ENCODE assay signal across 22 cellular contexts in the genomic region with DNA sequence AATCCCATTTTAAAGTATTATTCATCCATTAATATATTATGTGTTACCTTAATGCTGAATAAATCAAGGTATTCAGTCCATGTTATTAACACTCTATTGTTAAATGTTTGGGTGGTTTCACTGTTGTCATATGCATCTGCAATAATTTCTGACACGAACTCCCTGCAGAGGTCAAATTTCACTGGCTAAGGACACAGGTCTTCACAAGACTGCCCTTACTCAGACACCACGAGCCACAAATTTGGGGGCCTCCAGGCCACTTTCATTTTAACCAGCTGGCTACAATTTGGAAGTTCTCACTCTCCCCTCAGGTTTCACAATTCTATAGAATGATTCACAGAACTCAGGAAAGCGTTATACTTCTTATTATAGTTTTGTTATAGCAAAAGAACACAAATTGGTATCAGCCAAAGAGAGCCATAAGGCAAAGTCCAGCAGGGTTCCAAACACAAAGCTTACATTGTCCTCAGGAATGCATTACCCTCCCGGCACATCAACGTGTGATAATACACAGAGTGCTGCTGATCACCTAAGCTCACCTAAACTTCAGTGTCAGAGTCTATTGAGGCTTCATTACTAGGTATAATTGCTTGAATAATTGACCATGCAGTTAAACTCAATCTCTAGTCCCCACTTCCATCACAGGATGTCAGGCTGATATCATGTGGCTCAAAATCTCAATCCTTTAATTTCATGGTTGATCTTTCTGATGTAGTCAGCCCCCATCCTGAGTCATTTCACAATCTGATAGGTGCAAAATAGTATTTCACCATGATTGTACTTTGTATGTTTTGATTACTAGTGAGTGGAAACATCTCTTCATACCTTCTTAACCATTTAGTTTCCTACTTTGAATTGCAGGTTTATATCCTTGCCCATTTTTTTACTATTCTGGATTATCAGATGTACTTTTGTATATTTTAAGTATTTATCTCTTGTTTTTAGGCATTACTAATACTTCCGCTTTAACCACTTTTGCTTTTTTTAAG.
"Had no signal": no experiment of that assay in that cellular context is flagged by ENCODE, and none has a peak within 500 bp of the region (broad histone marks: within the 10 kb centered on the region; RNA-seq: fewer than 3 reads in every experiment).

No MANE protein-coding gene starts in this region.

- H3K27me3 ChIP-seq: body of pancreas, cardiac muscle cell, pancreas, transverse colon had no signal

- H3K4me1 ChIP-seq: heart right ventricle, transverse colon had no signal

- H3K4me1 Mint-ChIP-seq: activated B cell treated with CpG ODN at 0.5 μM for 24 hours; activated CD4-positive, alpha-beta memory T cell treated with anti-CD3 and anti-CD28 coated beads, Interleukin-2, amount 10 ng/mL, durations not matched to agents 7 days and 5 days; activated naive CD8-positive, alpha-beta T cell treated with anti-CD3 and anti-CD28 coated beads, Interleukin-2, amount 50 U/mL, for 24 hours; mesothelial cell of epicardium; stimulated activated memory B cell treated with anti-CD40 and anti-IgM and Interleukin-4, amounts not matched to agents 10 μg/mL and 1 μg/mL and 100 μg/mL, for 72 hours had no signal

- DNase-seq: activated B cell treated with CpG ODN at 0.5 μM for 24 hours; activated CD4-positive, alpha-beta memory T cell treated with anti-CD3 and anti-CD28 coated beads, Interleukin-2, amount 10 ng/mL, durations not matched to agents 7 days and 5 days; activated CD4-positive, alpha-beta T cell treated with anti-CD3 and anti-CD28 coated beads for 48 hours; activated gamma-delta T cell; activated naive CD4-positive, alpha-beta T cell treated with anti-CD3 and anti-CD28 coated beads, Interleukin-2, amount 50 U/mL, for 16 hours; activated naive CD8-positive, alpha-beta T cell treated with anti-CD3 and anti-CD28 coated beads, Interleukin-2, amount 50 U/mL, for 24 hours; body of pancreas; cortex of kidney; heart right ventricle; kidney; pancreas; right cardiac atrium; stimulated activated CD4-positive, alpha-beta T cell treated with anti-CD3 and anti-CD28 coated beads, Interleukin-2, amount 100 ng/mL, for 24 hours; T1000; transverse colon had no signal

- H3K36me3 ChIP-seq: cardiac muscle cell, heart right ventricle, pancreas, transverse colon had no signal

- H3K9me3 ChIP-seq: body of pancreas, heart right ventricle, pancreas, transverse colon had no signal

- H3K4me3 Mint-ChIP-seq: activated B cell treated with CpG ODN at 0.5 μM for 24 hours; activated CD4-positive, alpha-beta memory T cell treated with anti-CD3 and anti-CD28 coated beads, Interleukin-2, amount 10 ng/mL, durations not matched to agents 7 days and 5 days; activated naive CD8-positive, alpha-beta T cell treated with anti-CD3 and anti-CD28 coated beads, Interleukin-2, amount 50 U/mL, for 24 hours; mesothelial cell of epicardium; natural killer cell treated with Interleukin-12 subunit alpha and Interleukin-12 subunit beta and Interleukin-15 and Interleukin-18, amount 100 ng/mL, for 72 hours; stimulated activated memory B cell treated with anti-CD40 and anti-IgM and Interleukin-4, amounts not matched to agents 10 μg/mL and 1 μg/mL and 100 μg/mL, for 72 hours; T-helper 1 cell treated with Interleukin-12 subunit alpha and Interleukin-12 subunit beta and Interleukin-4 antibody, amounts not matched to agents 30 μg/mL and 1 μg/mL, for 36 hours had no signal

- H3K4me3 ChIP-seq: body of pancreas, cardiac muscle cell, heart right ventricle, lung, pancreas, transverse colon had no signal

- H3K27me3 Mint-ChIP-seq: activated B cell treated with CpG ODN at 0.5 μM for 24 hours; activated CD4-positive, alpha-beta memory T cell treated with anti-CD3 and anti-CD28 coated beads, Interleukin-2, amount 10 ng/mL, durations not matched to agents 7 days and 5 days; activated naive CD8-positive, alpha-beta T cell treated with anti-CD3 and anti-CD28 coated beads, Interleukin-2, amount 50 U/mL, for 24 hours; natural killer cell treated with Interleukin-12 subunit alpha and Interleukin-12 subunit beta and Interleukin-15 and Interleukin-18, amount 100 ng/mL, for 72 hours; stimulated activated memory B cell treated with anti-CD40 and anti-IgM and Interleukin-4, amounts not matched to agents 10 μg/mL and 1 μg/mL and 100 μg/mL, for 72 hours had no signal

- H3K36me3 Mint-ChIP-seq: mesothelial cell of epicardium; natural killer cell treated with Interleukin-12 subunit alpha and Interleukin-12 subunit beta and Interleukin-15 and Interleukin-18, amount 100 ng/mL, for 72 hours; stimulated activated memory B cell treated with anti-CD40 and anti-IgM and Interleukin-4, amounts not matched to agents 10 μg/mL and 1 μg/mL and 100 μg/mL, for 72 hours had no signal

- H3K27ac Mint-ChIP-seq: activated B cell treated with CpG ODN at 0.5 μM for 24 hours; activated CD4-positive, alpha-beta memory T cell treated with anti-CD3 and anti-CD28 coated beads, Interleukin-2, amount 10 ng/mL, durations not matched to agents 7 days and 5 days; activated naive CD8-positive, alpha-beta T cell treated with anti-CD3 and anti-CD28 coated beads, Interleukin-2, amount 50 U/mL, for 24 hours; mesothelial cell of epicardium; natural killer cell treated with Interleukin-12 subunit alpha and Interleukin-12 subunit beta and Interleukin-15 and Interleukin-18, amount 100 ng/mL, for 72 hours; stimulated activated memory B cell treated with anti-CD40 and anti-IgM and Interleukin-4, amounts not matched to agents 10 μg/mL and 1 μg/mL and 100 μg/mL, for 72 hours; T-helper 1 cell treated with Interleukin-12 subunit alpha and Interleukin-12 subunit beta and Interleukin-4 antibody, amounts not matched to agents 30 μg/mL and 1 μg/mL, for 36 hours had no signal

- H3K27ac ChIP-seq: body of pancreas, cardiac muscle cell, epithelial cell of prostate, heart right ventricle, pancreas, transverse colon had no signal

- H3K9me3 Mint-ChIP-seq: activated B cell treated with CpG ODN at 0.5 μM for 24 hours; T-helper 1 cell treated with Interleukin-12 subunit alpha and Interleukin-12 subunit beta and Interleukin-4 antibody, amounts not matched to agents 30 μg/mL and 1 μg/mL, for 36 hours had no signal

- ATAC-seq: activated naive CD8-positive, alpha-beta T cell treated with anti-CD3 and anti-CD28 coated beads, Interleukin-2, amount 50 U/mL, for 24 hours; body of pancreas; heart right ventricle; natural killer cell treated with Interleukin-12 subunit alpha and Interleukin-12 subunit beta and Interleukin-15 and Interleukin-18, amount 100 ng/mL, for 72 hours; right cardiac atrium; stimulated activated memory B cell treated with anti-CD40 and anti-IgM and Interleukin-4, amounts not matched to agents 10 μg/mL and 1 μg/mL and 100 μg/mL, for 72 hours had no signal
